14 cellular contexts compared by ENCODE assay signal in genomic region chr4:42489095-42489494, GRCh38.
DNase-seq lines count a peak whose midpoint lies in the region; ATAC-seq and TF ChIP-seq lines count a peak whose summit lies in the region.
"Had no signal": no experiment of that assay in that cellular context is flagged by ENCODE, and none has a peak within 500 bp of the region (broad histone marks: within the 10 kb centered on the region; RNA-seq: fewer than 3 reads in every experiment).

No MANE protein-coding gene starts in this region.

- BruUV-seq in mammary epithelial cell (replicated peaks; lab: Mats Ljungman, UMichigan), result no TSS peak

- CTCF ChIA-PET in CD8-positive, alpha-beta T cell (lab: Charles Lee), result no interaction called here
- CTCF ChIA-PET in mammary epithelial cell (lab: Charles Lee; ENCODE audit: low non-redundant PET), result no interaction called here

- intact Hi-C loops in CD8-positive, alpha-beta T cell (cut with DNase I, micrococcal nuclease), result no loop called here
- intact Hi-C loops in mammary epithelial cell (cut with micrococcal nuclease), result no loop called here

- H3K36me3 Mint-ChIP-seq in CD8-positive, alpha-beta T cell, result peaks cover 74% of the 10 kb centered on the region

- peaks cover 12% of the 10 kb centered on the region for H3K4me1 Mint-ChIP-seq in CD8-positive, alpha-beta T cell (ENCODE audit: low read depth)

- in situ Hi-C loops in mammary epithelial cell (cut with MboI; ENCODE audit: low sequenced_read_pairs in 2 of 2), result no loop called here

- no peaks in the 10 kb centered on the region for H3K9me3 Mint-ChIP-seq in CD8-positive, alpha-beta T cell
- H3K9me3 Mint-ChIP-seq: activated T-cell treated with anti-CD3 and anti-CD28 coated beads, Interleukin-2, amount 50 U/mL, for 4 hours; HFFc6 had no signal

- no peak overlapping the region for H3K4me3 Mint-ChIP-seq in CD8-positive, alpha-beta T cell
- H3K4me3 Mint-ChIP-seq: activated T-cell treated with anti-CD3 and anti-CD28 coated beads, Interleukin-2, amount 50 U/mL, for 4 hours; HFFc6 had no signal

- no peaks in the 10 kb centered on the region for H3K4me1 ChIP-seq in CD8-positive, alpha-beta T cell (ENCODE audit: insufficient read depth, low read length)
- no peaks in the 10 kb centered on the region for H3K4me1 ChIP-seq in mammary epithelial cell (ENCODE audit: insufficient read depth, low read length)

- no peaks in the 10 kb centered on the region for H3K27me3 ChIP-seq in CD8-positive, alpha-beta T cell (ENCODE audit: insufficient read depth, low read length)
- H3K27me3 ChIP-seq in mammary epithelial cell (ENCODE audit: insufficient read depth, low read length), result no peaks in the 10 kb centered on the region
- H3K27me3 ChIP-seq: thyroid gland had no signal

- POLR2A ChIA-PET in CD8-positive, alpha-beta T cell (lab: Charles Lee), result no interaction called here

- H3K9me3 ChIP-seq in CD8-positive, alpha-beta T cell (ENCODE audit: low read length), result no peaks in the 10 kb centered on the region
- H3K9me3 ChIP-seq in mammary epithelial cell (replicated peaks; ENCODE audit: insufficient read depth, low read length), result no peaks in the 10 kb centered on the region
- H3K9me3 ChIP-seq: thyroid gland had no signal

- peaks cover 8% of the 10 kb centered on the region for H3K36me3 ChIP-seq in CD8-positive, alpha-beta T cell (ENCODE audit: insufficient read depth, low read length)
- no peaks in the 10 kb centered on the region for H3K36me3 ChIP-seq in mammary epithelial cell (ENCODE audit: insufficient read depth, low read length)
- H3K36me3 ChIP-seq: thyroid gland had no signal

- TF ChIP-seq CTCF in GM10266 (IDR thresholded peaks at IDR 0.05; ENCODE audit: control insufficient read depth, insufficient read depth, low read depth, missing control alignments) (no peak), mammary epithelial cell (conservative IDR thresholded peaks at IDR 0.05 in 1 of 2, IDR thresholded peaks at IDR 0.05 in 1 of 2; ENCODE audit: extremely low read depth in 1 of 2, insufficient read depth in 1 of 2, low read depth in 1 of 2, low read length in 2 of 2) (no peak)
- no peak for TF ChIP-seq CTCF in CD8-positive, alpha-beta T cell (IDR thresholded peaks at IDR 0.05)

- DNase-seq in GM10266 (ENCODE audit: extremely low spot score) (peak; percentile 33), KG1 (lab: John Stamatoyannopoulos, UW) (no peak), DMS153 treated with DMSO at 0.1 percent for 48 hours (lab: John Stamatoyannopoulos, UW; ENCODE audit: unreplicated experiment) (no peak), mammary epithelial cell (no peak)
- no peak for DNase-seq in CD8-positive, alpha-beta T cell
- DNase-seq: activated T-cell treated with anti-CD3 and anti-CD28 coated beads, Interleukin-2, amount 50 U/mL, for 4 hours; central memory CD4-positive, alpha-beta T cell; HFFc6; NCI-H1092; thyroid gland had no signal

- no peaks in the 10 kb centered on the region for H4K20me1 ChIP-seq in mammary epithelial cell (ENCODE audit: insufficient read depth, low read length)

- dilution Hi-C loops in mammary epithelial cell (cut with HindIII; ENCODE audit: low sequenced_read_pairs), result no loop called here

- H3K27me3 Mint-ChIP-seq in CD8-positive, alpha-beta T cell (ENCODE audit: low read depth), result no peaks in the 10 kb centered on the region

- no peak overlapping the region for H3K9ac ChIP-seq in mammary epithelial cell (ENCODE audit: insufficient read depth, low read length)

- ATAC-seq in GM19328 (IDR thresholded peaks at IDR 0.05; ENCODE audit: unreplicated experiment) (peak; percentile 70), HG02678 (IDR thresholded peaks at IDR 0.05; ENCODE audit: unreplicated experiment) (peak; percentile 81), HG03442 (IDR thresholded peaks at IDR 0.05; ENCODE audit: unreplicated experiment) (peak; percentile 69)
- ATAC-seq in CD8-positive, alpha-beta T cell, result no peak
- ATAC-seq: activated T-cell treated with anti-CD3 and anti-CD28 coated beads, Interleukin-2, amount 50 U/mL, for 4 hours; Panc1 had no signal

- H3K27ac ChIP-seq in CD8-positive, alpha-beta T cell (ENCODE audit: low read depth, low read length), result no peak overlapping the region
- no peak overlapping the region for H3K27ac ChIP-seq in mammary epithelial cell (ENCODE audit: insufficient read depth, low read depth, low read length)
- H3K27ac ChIP-seq: thyroid gland had no signal

- H2AFZ ChIP-seq in mammary epithelial cell (ENCODE audit: low read depth, low read length), result no peak overlapping the region

- H3K4me3 ChIP-seq in CD8-positive, alpha-beta T cell (ENCODE audit: low read depth, low read length), result no peak overlapping the region
- H3K4me3 ChIP-seq in mammary epithelial cell (replicated peaks in 1 of 3; ENCODE audit: insufficient read depth in 1 of 3, low read depth in 2 of 3, low read length in 3 of 3), result no peak overlapping the region
- H3K4me3 ChIP-seq: thyroid gland had no signal

- no peak overlapping the region for H3K27ac Mint-ChIP-seq in CD8-positive, alpha-beta T cell
- H3K27ac Mint-ChIP-seq: HFFc6 had no signal

- no peaks in the 10 kb centered on the region for H3K79me2 ChIP-seq in mammary epithelial cell (ENCODE audit: insufficient read depth, low read length)

- 53% methylated on average over 6 of the region's 6 CpGs for WGBS in mammary epithelial cell (ENCODE audit: low coverage, missing lambda C conversion rate)

- H3K4me2 ChIP-seq in mammary epithelial cell (ENCODE audit: insufficient read depth, low read depth, low read length), result no peak overlapping the region
